ENCODE assay signal across 8 cellular contexts in the genomic region with DNA sequence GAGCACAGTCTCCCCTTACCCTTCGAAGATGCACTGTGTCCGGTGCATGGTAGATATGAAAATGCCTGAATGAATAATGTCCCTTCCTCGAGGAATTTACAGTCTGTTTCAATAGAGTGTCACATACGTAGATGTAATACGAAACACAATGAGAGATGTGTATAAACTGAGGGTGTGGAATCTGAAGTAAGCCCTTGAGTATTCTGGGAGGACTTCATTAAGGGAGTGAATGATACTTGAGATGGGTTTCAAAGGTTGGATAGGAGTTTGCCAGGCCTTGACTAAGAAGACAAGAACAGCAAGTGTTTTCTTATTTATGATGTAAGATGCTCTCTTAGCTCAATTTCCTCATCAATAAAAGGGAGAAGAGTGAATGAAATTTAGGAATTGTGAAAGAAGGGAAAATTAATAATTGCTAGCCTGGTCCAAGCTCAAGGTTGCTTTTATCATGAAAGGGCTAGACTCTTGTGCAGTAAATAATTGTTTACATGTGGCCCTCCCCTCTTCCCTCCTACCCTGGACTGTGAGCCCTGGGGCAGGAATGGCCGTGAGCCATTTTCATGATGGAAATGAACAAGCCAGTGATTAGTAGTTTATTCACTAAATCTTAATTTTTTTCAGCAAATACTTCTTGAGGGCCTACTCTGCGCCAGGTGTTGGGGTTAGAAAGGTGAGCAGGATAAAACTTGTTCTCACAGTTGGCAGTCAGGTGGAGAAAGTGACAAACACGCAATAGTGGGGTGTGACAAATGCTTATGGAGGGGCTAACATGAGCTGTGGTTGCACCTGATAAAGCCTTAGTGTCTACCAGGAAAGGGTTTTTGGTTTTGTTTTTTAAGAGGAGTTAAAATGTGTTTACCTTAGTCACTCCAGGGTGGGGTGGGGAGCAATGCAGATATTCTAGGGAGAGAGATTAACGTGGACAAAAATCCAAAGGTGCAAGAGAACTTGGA.
DNase-seq lines count a peak whose midpoint lies in the region; ATAC-seq and TF ChIP-seq lines count a peak whose summit lies in the region.
"Had no signal": no experiment of that assay in that cellular context is flagged by ENCODE, and none has a peak within 500 bp of the region (broad histone marks: within the 10 kb centered on the region; RNA-seq: fewer than 3 reads in every experiment).

No MANE protein-coding gene starts in this region.

- H3K4me1 ChIP-seq in BLaER1 (peaks cover 33% of the 10 kb centered on the region), RWPE2 (ENCODE audit: insufficient read depth, poor library complexity, severe bottlenecking) (peaks cover 3% of the 10 kb centered on the region), iPS-15b (ENCODE audit: control insufficient read depth, insufficient read depth, low read length) (peaks cover 11% of the 10 kb centered on the region)

- H3K27me3 ChIP-seq in BLaER1 (no peaks in the 10 kb centered on the region), RWPE2 (ENCODE audit: insufficient read depth, poor library complexity, severe bottlenecking) (no peaks in the 10 kb centered on the region), iPS-15b (ENCODE audit: control insufficient read depth, insufficient read depth, low read length) (peaks cover 3% of the 10 kb centered on the region)

- ATAC-seq in RWPE2 (ENCODE audit: low read depth) (no peak), HG02588 (IDR thresholded peaks at IDR 0.05; ENCODE audit: unreplicated experiment) (no peak)

- H3K36me3 ChIP-seq in BLaER1 (peaks cover 45% of the 10 kb centered on the region), RWPE2 (ENCODE audit: low read depth) (peaks cover 30% of the 10 kb centered on the region), iPS-15b (ENCODE audit: control insufficient read depth, insufficient read depth, low read length) (peaks cover 9% of the 10 kb centered on the region)

- H3K27ac ChIP-seq in BLaER1 (peak overlapping the region; percentile 90; the same call in 1 of the 2 replicates), RWPE2 (ENCODE audit: poor library complexity, severe bottlenecking) (peak overlapping the region; percentile 44)

- DNase-seq in RWPE2 (ENCODE audit: low spot score) (no peak), NCI-H146 treated with DMSO at 0.1 percent for 48 hours (lab: John Stamatoyannopoulos, UW; ENCODE audit: unreplicated experiment) (no peak), GM19238 (ENCODE audit: insufficient read length, low spot score) (no peak)
- DNase-seq: activated CD8-positive, alpha-beta memory T cell treated with anti-CD3 and anti-CD28 coated beads, Interleukin-2, amount 50 U/mL, for 48 hours had no signal

- H3K9ac ChIP-seq in BLaER1 (peak overlapping the region; percentile 93), iPS-15b (ENCODE audit: low read depth, low read length) (peak overlapping the region; percentile 80)

- peak overlapping the region; percentile 90 for H3K4me3 ChIP-seq in BLaER1
- H3K4me3 ChIP-seq in RWPE2 (ENCODE audit: severe bottlenecking), result peak overlapping the region; percentile 66
- H3K4me3 ChIP-seq in iPS-15b (ENCODE audit: low read depth, low read length), result peak overlapping the region; percentile 98

- H3K9me3 ChIP-seq in BLaER1 (no peaks in the 10 kb centered on the region), RWPE2 (ENCODE audit: severe bottlenecking) (no peaks in the 10 kb centered on the region), iPS-15b (ENCODE audit: control insufficient read depth, insufficient read depth, low read length) (no peaks in the 10 kb centered on the region)
- H3K9me3 ChIP-seq: mucosa of descending colon had no signal

- peaks cover 27% of the 10 kb centered on the region for H4K20me1 ChIP-seq in BLaER1

- TF ChIP-seq CTCF in RWPE2 (IDR thresholded peaks at IDR 0.05; ENCODE audit: poor library complexity, severe bottlenecking), result no peak

- H3K4me2 ChIP-seq in BLaER1, result peak overlapping the region; percentile 73
